ENCODE assay signal across 8 cellular contexts in the genomic region with DNA sequence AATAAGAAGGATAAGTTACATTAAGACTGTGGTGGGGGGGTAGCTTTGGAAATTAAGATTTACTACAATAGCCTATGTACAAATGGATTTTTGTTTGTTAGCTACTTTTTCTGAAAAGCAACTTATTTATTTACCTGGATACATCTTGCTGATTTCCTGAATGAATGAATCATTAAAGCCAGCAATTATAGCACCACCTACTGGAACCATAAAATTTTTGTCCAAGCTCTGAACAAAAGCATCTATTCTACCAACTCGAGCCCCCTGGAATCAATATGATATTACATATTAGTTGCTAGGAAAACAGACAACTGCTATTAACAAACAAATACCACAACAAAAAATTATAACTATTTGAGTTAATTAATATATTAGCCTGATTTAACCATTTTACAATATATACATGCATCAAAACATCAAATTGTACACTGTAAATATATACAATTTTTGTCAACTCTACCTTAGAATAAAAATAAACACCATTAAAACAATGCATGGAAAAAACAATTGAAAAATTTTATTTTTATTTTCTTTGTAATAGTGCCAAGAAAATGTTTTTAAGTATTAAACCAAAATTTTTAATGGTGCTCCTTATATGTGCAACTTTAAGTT. TPM values are rescaled to one million over a fixed set of nuclear protein-coding genes. Genes with fewer than 3 reads are reported as not detected.
DNase-seq lines count a peak whose midpoint lies in the region; ATAC-seq and TF ChIP-seq lines count a peak whose summit lies in the region.
"Had no signal": no experiment of that assay in that cellular context is flagged by ENCODE, and none has a peak within 500 bp of the region (broad histone marks: within the 10 kb centered on the region; RNA-seq: fewer than 3 reads in every experiment).

No MANE protein-coding gene starts in this region.

- H3K4me1 ChIP-seq in left lung = no peaks in the 10 kb centered on the region

- peaks cover 8% of the 10 kb centered on the region for H3K36me3 Mint-ChIP-seq in effector memory CD8-positive, alpha-beta T cell (ENCODE audit: insufficient read depth)

- ATAC-seq in left lung (peak; percentile 26), HG03135 (IDR thresholded peaks at IDR 0.05; ENCODE audit: unreplicated experiment) (no peak), HG03097 (IDR thresholded peaks at IDR 0.05; ENCODE audit: low FRiP score, unreplicated experiment) (no peak)
- no peak for ATAC-seq in effector memory CD8-positive, alpha-beta T cell (replicated peaks)

- H3K27ac ChIP-seq in left lung = no peak overlapping the region
- H3K27ac ChIP-seq: neutrophil had no signal

- H3K36me3 ChIP-seq in left lung = peaks cover 0 to 19% of the 10 kb centered on the region in 2 donors
- H3K36me3 ChIP-seq: neutrophil had no signal

- no peak overlapping the region for H3K4me3 ChIP-seq in Jurkat, Clone E6-1 (ENCODE audit: low read length)
- H3K4me3 ChIP-seq in left lung = no peak overlapping the region

- intact Hi-C loops in left lung (cut with DNase I) = no loop called here

- peaks cover 0 to 10% of the 10 kb centered on the region in 2 donors for H3K4me1 Mint-ChIP-seq in effector memory CD8-positive, alpha-beta T cell (ENCODE audit: low read depth in 2 of 2)

- no peak overlapping the region for H3K27ac Mint-ChIP-seq in effector memory CD8-positive, alpha-beta T cell

- no peaks in the 10 kb centered on the region for H3K27me3 Mint-ChIP-seq in effector memory CD8-positive, alpha-beta T cell

- no peak overlapping the region for H3K4me3 Mint-ChIP-seq in effector memory CD8-positive, alpha-beta T cell

- no peaks in the 10 kb centered on the region for H3K27me3 ChIP-seq in left lung
- H3K27me3 ChIP-seq: neutrophil had no signal

- H3K9me3 Mint-ChIP-seq in effector memory CD8-positive, alpha-beta T cell = no peaks in the 10 kb centered on the region

- peak; percentile 16 to 45 for TF ChIP-seq CTCF in left lung (IDR thresholded peaks at IDR 0.05)

- no peaks in the 10 kb centered on the region for H3K9me3 ChIP-seq in left lung
- H3K9me3 ChIP-seq: neutrophil had no signal

- peak; percentile 53 for DNase-seq in ELR (ENCODE audit: low read depth)
- DNase-seq in Jurkat, Clone E6-1 (ENCODE audit: low read depth, low spot score) = peak; percentile 14
- peak; percentile 36 for DNase-seq in amniotic epithelial cell (ENCODE audit: low read depth)
- no peak for DNase-seq in left lung
- DNase-seq in effector memory CD8-positive, alpha-beta T cell = no peak

RNA-seq across cellular contexts. Expression of a gene that starts 15.3 kb away (rescaled TPM):
- 9.9 TPM for polyA plus RNA-seq in Jurkat, Clone E6-1 (2012; ENCODE audit: insufficient read depth, insufficient read length)
- total RNA-seq in left lung = 1 to 10 TPM; 8.2 to 9.1 TPM

Comparison
In these comparisons a context has a peak if more than half of its experiments do, and no peak if none do; other contexts are left out.
1. DNase-seq: peak in ELR (single experiment), Jurkat, Clone E6-1 (single experiment) and amniotic epithelial cell (single experiment); none in left lung (0 of 2) and effector memory CD8-positive, alpha-beta T cell (0 of 3).